ENCODE assay signal across 8 cellular contexts in the genomic region with DNA sequence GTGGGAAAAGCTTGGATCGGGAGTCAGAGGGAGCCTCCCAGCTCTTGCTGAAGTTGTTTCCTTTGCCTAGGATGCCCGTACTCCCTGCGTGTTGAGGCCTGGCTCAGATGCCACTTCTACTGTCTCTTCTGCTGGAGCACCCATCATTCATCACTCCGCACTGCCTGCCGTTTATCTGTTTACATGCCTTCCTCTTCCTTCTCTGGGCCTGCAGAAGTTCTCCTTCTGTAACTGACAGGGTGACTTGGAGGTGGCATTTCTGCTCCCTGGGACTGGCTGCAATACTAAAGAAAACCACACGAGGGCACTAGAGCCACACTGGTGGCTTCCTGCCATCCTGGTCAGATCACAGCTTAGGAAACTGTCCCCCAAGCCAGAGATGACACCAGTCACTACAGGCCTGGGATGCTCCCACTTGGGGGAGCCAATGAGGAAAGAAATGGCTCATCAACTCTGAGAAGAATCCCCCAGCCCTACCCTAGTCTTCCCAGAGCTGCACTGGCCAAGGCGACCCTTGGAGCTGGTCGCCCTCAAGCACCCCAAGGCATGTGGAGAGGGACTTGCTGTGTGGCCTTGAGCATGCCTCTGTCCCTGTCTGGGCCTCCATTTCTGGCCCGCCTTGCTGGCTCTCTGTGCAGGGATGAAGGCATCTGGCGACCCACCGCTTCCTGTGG. TPM values are rescaled to one million over a fixed set of nuclear protein-coding genes. Genes with fewer than 3 reads are reported as not detected.
DNase-seq lines count a peak whose midpoint lies in the region; ATAC-seq and TF ChIP-seq lines count a peak whose summit lies in the region.

No MANE protein-coding gene starts in this region.

- ATAC-seq in GM18502 (IDR thresholded peaks at IDR 0.05; ENCODE audit: poor library complexity, unreplicated experiment) (peak; percentile 82), HG03135 (IDR thresholded peaks at IDR 0.05; ENCODE audit: unreplicated experiment) (peak; percentile 83)

- H3K36me3 ChIP-seq in colonic mucosa (no peaks in the 10 kb centered on the region), liver (ENCODE audit: control insufficient read depth in 4 of 4, insufficient read depth in 3 of 4, low read depth in 1 of 4, low read length in 3 of 4) (peaks cover 0 to 7% (median 6%) of the 10 kb centered on the region in 4 donors)

- peak; percentile 99 for TF ChIP-seq CTCF in colonic mucosa (IDR thresholded peaks at IDR 0.05)
- TF ChIP-seq CTCF in liver (IDR thresholded peaks at IDR 0.05; ENCODE audit: low read depth, low read length, missing input control), result peak; percentile 99

- intact Hi-C loops in colonic mucosa (cut with DNase I), result loop anchor here (2.0 to 10.0 kb wide), 5 partner anchors 154 to 491 kb away; a partner anchor contains a TSS

- peak; percentile 86 for DNase-seq in 8988T
- peak; percentile 56 to 80 for DNase-seq in NCI-H446 (lab: John Stamatoyannopoulos, UW)
- DNase-seq in activated CD4-positive, alpha-beta T cell treated with anti-CD3 and anti-CD28 coated beads for 1 hour, result peak; percentile 65
- DNase-seq in colonic mucosa, result peak; percentile 88
- peak; percentile 57 to 72 (median 63) for DNase-seq in stimulated activated CD4-positive, alpha-beta T cell treated with anti-CD3 and anti-CD28 coated beads, TNF-alpha, amount 100 ng/mL, for 4 hours (ENCODE audit: low read depth in 3 of 3)

- peak; percentile 100 for TF ChIP-seq RAD21 in liver (IDR thresholded peaks at IDR 0.05)

- no peak overlapping the region for H3K9ac ChIP-seq in colonic mucosa (ENCODE audit: low read depth in 2 of 2, low read length in 2 of 2)
- no peak overlapping the region for H3K9ac ChIP-seq in liver (ENCODE audit: low read depth in 1 of 2, low read length in 2 of 2)

- H3K27me3 ChIP-seq in colonic mucosa (no peaks in the 10 kb centered on the region), liver (ENCODE audit: control insufficient read depth in 4 of 4, insufficient read depth in 4 of 4, low read length in 3 of 4) (no peaks in the 10 kb centered on the region)

- WGBS in liver, result 57% methylated on average over 11 of the region's 11 CpGs

- H3K4me3 ChIP-seq in colonic mucosa, result no peak overlapping the region
- no peak overlapping the region for H3K4me3 ChIP-seq in liver (ENCODE audit: low read depth in 1 of 3, low read length in 3 of 3)

- H3K27ac ChIP-seq in colonic mucosa, result no peak overlapping the region
- no peak overlapping the region for H3K27ac ChIP-seq in liver (ENCODE audit: low read depth in 1 of 2, low read length in 2 of 2)

- no peaks in the 10 kb centered on the region for H3K9me3 ChIP-seq in colonic mucosa
- H3K9me3 ChIP-seq in liver (ENCODE audit: control insufficient read depth in 4 of 4, low read length in 3 of 4), result no peaks in the 10 kb centered on the region

- H3K4me1 ChIP-seq in colonic mucosa (no peaks in the 10 kb centered on the region), liver (ENCODE audit: control insufficient read depth in 4 of 4, insufficient read depth in 4 of 4, low read length in 3 of 4) (peaks cover 0 to 14% (median 6%) of the 10 kb centered on the region in 4 donors)

TF ChIP-seq in liver, 16 proteins besides CTCF, POLR2A, EP300 and RAD21:
- TF ChIP-seq RXRA (IDR thresholded peaks at IDR 0.05) (peak; percentile 22 to 49), FOXA2 (IDR thresholded peaks at IDR 0.05) (no peak)

RNA-seq across cellular contexts. Expression of a gene that starts 9.7 kb away (rescaled TPM):
- total RNA-seq in colonic mucosa (10 to 100 TPM; 19.4 to 22.7 TPM), liver (10 to 100 TPM; 14.1 to 24.4 TPM)
- 1 to 10 TPM; 3.8 to 4.2 TPM for polyA plus RNA-seq in liver
